5 cellular contexts compared by ENCODE assay signal in the genomic region with DNA sequence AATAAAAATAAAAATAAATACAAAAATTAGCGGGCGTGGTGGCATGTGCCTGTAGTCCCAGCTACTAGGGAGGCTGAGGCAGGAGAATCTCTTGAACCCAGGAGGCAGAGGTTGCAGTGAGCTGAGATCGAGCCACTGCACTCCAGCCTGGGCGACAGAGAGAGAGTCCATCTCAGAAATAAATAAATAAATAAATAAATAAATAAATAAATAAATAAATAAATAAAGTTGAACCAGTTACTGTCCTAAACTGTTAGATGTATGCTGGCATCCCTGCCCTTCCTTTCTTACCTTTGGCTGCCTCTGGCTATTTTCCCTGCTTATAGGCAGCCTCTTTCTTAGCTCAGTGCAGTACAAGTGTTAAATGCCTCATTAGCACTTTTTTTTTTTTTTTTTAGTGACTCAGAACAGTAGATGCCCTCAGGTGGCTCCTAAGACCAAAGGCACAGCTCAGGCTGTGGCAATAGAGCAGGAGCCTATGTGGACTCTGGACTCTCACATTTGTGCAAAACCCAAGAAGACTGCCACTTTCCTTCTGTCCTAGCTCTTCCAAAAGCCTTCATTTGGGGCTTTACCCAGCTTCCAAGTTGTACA. TPM values are rescaled to one million over a fixed set of nuclear protein-coding genes. Genes with fewer than 3 reads are reported as not detected.
"Had no signal": no experiment of that assay in that cellular context is flagged by ENCODE, and none has a peak within 500 bp of the region (broad histone marks: within the 10 kb centered on the region; RNA-seq: fewer than 3 reads in every experiment).

No MANE protein-coding gene starts in this region.

RNA-seq across cellular contexts. Expression of gene CABCOCO1, which starts 30.6 kb away (rescaled TPM):
- total RNA-seq: activated CD4-positive, alpha-beta memory T cell treated with anti-CD3 and anti-CD28 coated beads, Interleukin-2, amount 10 ng/mL, durations not matched to agents 7 days and 5 days; activated CD8-positive, alpha-beta memory T cell treated with anti-CD3 and anti-CD28 coated beads, Interleukin-2, amount 10 ng/mL, durations not matched to agents 7 days and 5 days; OCI-LY7; PC-9; Right ventricle myocardium superior had no signal
